ENCODE assay signal across 24 cellular contexts in the genomic region with DNA sequence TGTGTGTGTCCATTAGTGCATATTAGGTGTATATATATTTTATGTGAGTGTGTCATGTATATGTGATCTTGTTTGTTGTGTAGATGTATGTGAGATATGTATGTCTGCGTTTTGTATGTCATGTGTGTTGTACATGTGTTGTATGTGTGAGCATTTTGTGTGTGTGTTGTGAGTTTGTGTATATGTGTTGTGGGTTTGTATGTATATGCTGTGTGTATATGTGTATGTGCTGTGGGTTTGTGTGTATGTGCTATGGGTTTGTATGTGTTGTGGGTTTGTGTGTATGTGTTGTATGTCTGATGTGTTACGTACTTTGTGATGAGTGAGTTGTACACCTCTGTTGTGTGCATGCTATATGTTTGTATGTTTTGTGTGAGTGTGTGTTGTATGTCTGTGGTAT. TPM values are rescaled to one million over a fixed set of nuclear protein-coding genes. Genes with fewer than 3 reads are reported as not detected.
DNase-seq lines count a peak whose midpoint lies in the region; ATAC-seq, FAIRE-seq and TF ChIP-seq lines count a peak whose summit lies in the region.
"Had no signal": no experiment of that assay in that cellular context is flagged by ENCODE, and none has a peak within 500 bp of the region (broad histone marks: within the 10 kb centered on the region; RNA-seq: fewer than 3 reads in every experiment).

No MANE protein-coding gene starts in this region.

- no TSS peak for BruUV-seq in K562 (replicated peaks; lab: Mats Ljungman, UMichigan)

- TF ChIP-seq EP300 in A549 (IDR thresholded peaks at IDR 0.05) (no peak), K562 (IDR thresholded peaks at IDR 0.05; ENCODE audit: low read length) (no peak), tibial nerve (IDR thresholded peaks at IDR 0.05) (no peak)

- in situ Hi-C loops in K562 (cut with MboI), result no loop called here

- H3K27me3 ChIP-seq in K562 (ENCODE audit: control insufficient read depth in 2 of 2, insufficient read depth in 2 of 2, low read length in 2 of 2) (peaks cover 5 to 52% of the 10 kb centered on the region in 2 experiments; a peak in 4 of 5 replicates), tibial nerve (no peaks in the 10 kb centered on the region), adrenal gland (no peaks in the 10 kb centered on the region)

- POLR2A ChIA-PET in A549 (lab: Yijun Ruan, JAX), result no interaction called here
- POLR2A ChIA-PET in HEK293 (lab: Yijun Ruan, JAX), result no interaction called here
- POLR2A ChIA-PET in K562 (lab: Yijun Ruan, JAX), result no interaction called here
- POLR2A ChIA-PET in HEK293T (lab: Yijun Ruan, JAX), result no interaction called here

- no peak overlapping the region for H3K4me2 ChIP-seq in A549
- H3K4me2 ChIP-seq in K562 (ENCODE audit: insufficient read depth, low read length), result no peak overlapping the region

- H3K9me1 ChIP-seq in K562 (ENCODE audit: control insufficient read depth, insufficient read depth, low read length), result no peaks in the 10 kb centered on the region

- TF ChIP-seq CTCF in A549 (IDR thresholded peaks at IDR 0.05), result no peak
- no peak for TF ChIP-seq CTCF in HEK293 (tag by site-specific recombination; IDR thresholded peaks at IDR 0.05)
- TF ChIP-seq CTCF in K562 (IDR thresholded peaks at IDR 0.05 in 2 of 3, conservative IDR thresholded peaks at IDR 0.05 in 1 of 3; ENCODE audit: insufficient read depth in 2 of 3, low read depth in 1 of 3, low read length in 3 of 3), result no peak
- no peak for TF ChIP-seq CTCF in tibial nerve (IDR thresholded peaks at IDR 0.05)
- no peak for TF ChIP-seq CTCF in adrenal gland (IDR thresholded peaks at IDR 0.05)

- TF ChIP-seq POLR2A in A549 (IDR thresholded peaks at IDR 0.05; ENCODE audit: low read length) (no peak), K562 (conservative IDR thresholded peaks at IDR 0.05) (no peak), tibial nerve (IDR thresholded peaks at IDR 0.05) (no peak), adrenal gland (IDR thresholded peaks at IDR 0.05) (no peak)

- no peak for DNase-seq in A549 (ENCODE audit: low read depth in 1 of 2, low spot score in 1 of 2)
- no peak for DNase-seq in K562 (ENCODE audit: extremely low read depth in 1 of 4, low spot score in 3 of 4)
- no peak for DNase-seq in urothelium cell line (ENCODE audit: low spot score)
- DNase-seq in HEK293T (ENCODE audit: extremely low spot score), result no peak
- DNase-seq in tibial nerve (ENCODE audit: low spot score in 2 of 2), result no peak
- no peak for DNase-seq in adrenal gland
- DNase-seq: 8988T; C1 segment of cervical spinal cord; Calu3; CD4-positive, alpha-beta memory T cell; COR-L47; DMS53; DMS79 treated with DMSO at 0.1 percent for 48 hours; GF-D8; GOT3; H7; HCEC 1CT; HFFc6 had no signal

- CTCF ChIA-PET in A549 (lab: Yijun Ruan, JAX), result no interaction called here
- CTCF ChIA-PET in HEK293 (lab: Yijun Ruan, JAX), result no interaction called here
- CTCF ChIA-PET in K562 (lab: Yijun Ruan, JAX; ENCODE audit: low intra/inter-chr PET ratio), result no interaction called here
- CTCF ChIA-PET in HEK293T (lab: Yijun Ruan, JAX), result no interaction called here

- WGBS in A549 (ENCODE audit: missing lambda C conversion rate), result 49% methylated on average over 2 of the region's 2 CpGs
- WGBS in K562 (ENCODE audit: insufficient coverage, low coverage, missing lambda C conversion rate), result 22% methylated on average over 2 of the region's 2 CpGs
- WGBS in tibial nerve, 2 donors, result 90 to 94% methylated on average over 2 of the region's 2 CpGs
- WGBS in adrenal gland, 4 donors, result 83 to 88% (median 87%) methylated on average over 2 of the region's 2 CpGs

- no peaks in the 10 kb centered on the region for H4K20me1 ChIP-seq in K562 (replicated peaks; ENCODE audit: control insufficient read depth, insufficient read depth, low read length)

- intact Hi-C loops in K562 (cut with micrococcal nuclease), result no loop called here
- intact Hi-C loops in adrenal gland (cut with DNase I), result no loop called here

- H3K36me3 ChIP-seq in HEK293 (ENCODE audit: control insufficient read depth in 2 of 2, insufficient read depth in 1 of 2, low read length in 2 of 2), result no peaks in the 10 kb centered on the region
- no peaks in the 10 kb centered on the region for H3K36me3 ChIP-seq in K562 (ENCODE audit: control insufficient read depth, insufficient read depth, low read length)
- no peaks in the 10 kb centered on the region for H3K36me3 ChIP-seq in tibial nerve
- H3K36me3 ChIP-seq in adrenal gland (replicated peaks in 1 of 2), result no peaks in the 10 kb centered on the region

- H3K27ac ChIP-seq in A549 (no peak overlapping the region), HEK293 (ENCODE audit: extremely low read depth, low read depth, low read length) (no peak overlapping the region), K562 (ENCODE audit: extremely low read depth, low read depth, low read length) (no peak overlapping the region), tibial nerve (no peak overlapping the region), adrenal gland (no peak overlapping the region)

- TF ChIP-seq RAD21 in A549 (conservative IDR thresholded peaks at IDR 0.05 in 1 of 2, IDR thresholded peaks at IDR 0.05 in 1 of 2), result no peak
- no peak for TF ChIP-seq RAD21 in K562 (CRISPR knock-in tag; conservative IDR thresholded peaks at IDR 0.05 in 1 of 2, IDR thresholded peaks at IDR 0.05 in 1 of 2)

- no peaks in the 10 kb centered on the region for H3K79me2 ChIP-seq in K562 (ENCODE audit: control insufficient read depth, insufficient read depth, low read length)

- H3K4me3 ChIP-seq in A549 (no peak overlapping the region), HEK293 (ENCODE audit: low read depth, low read length) (no peak overlapping the region), K562 (no peak overlapping the region), tibial nerve (no peak overlapping the region), adrenal gland (no peak overlapping the region)

- H3K9me3 ChIP-seq in A549 (peaks cover 23% of the 10 kb centered on the region; the same call in 2 of the 3 replicates), HEK293 (ENCODE audit: control insufficient read depth, insufficient read depth, low read depth, low read length) (no peaks in the 10 kb centered on the region), K562 (replicated peaks; ENCODE audit: control insufficient read depth, insufficient read depth, low read depth, low read length) (no peaks in the 10 kb centered on the region; the same call in 1 of the 2 replicates), tibial nerve (peaks cover 0 to 30% (median 0%) of the 10 kb centered on the region in 4 donors), adrenal gland (replicated peaks in 1 of 3) (no peaks in the 10 kb centered on the region)

- H2AFZ ChIP-seq in K562 (ENCODE audit: low read depth, low read length), result no peak overlapping the region

- H3K9ac ChIP-seq in K562 (ENCODE audit: insufficient read depth in 1 of 2, low read depth in 2 of 2, low read length in 2 of 2), result no peak overlapping the region

- FAIRE-seq in A549 (lab: Jason Lieb, UNC) (peak; percentile 96), K562 (lab: Jason Lieb, UNC) (no peak), urothelium cell line (lab: Jason Lieb, UNC) (peak; percentile 98)
- FAIRE-seq: GM12892 had no signal

- no peaks in the 10 kb centered on the region for H3K4me1 ChIP-seq in A549
- no peaks in the 10 kb centered on the region for H3K4me1 ChIP-seq in HEK293 (ENCODE audit: control insufficient read depth, insufficient read depth, low read length)
- no peaks in the 10 kb centered on the region for H3K4me1 ChIP-seq in K562 (replicated peaks in 1 of 2; ENCODE audit: control insufficient read depth in 2 of 2, insufficient read depth in 2 of 2, low read length in 2 of 2)
- no peaks in the 10 kb centered on the region for H3K4me1 ChIP-seq in tibial nerve
- H3K4me1 ChIP-seq in adrenal gland (replicated peaks in 1 of 2), result no peaks in the 10 kb centered on the region

- ATAC-seq in A549 (no peak), K562 (no peak)

RNA-seq across cellular contexts. Expression of a gene that starts 8.1 kb away (rescaled TPM):
- polyA plus RNA-seq in A549 (2011; rRNA removed), result 0.07 and 0.08 TPM in 2 replicates
- polyA plus RNA-seq in A549 (2012; cell fraction: cytosol; rRNA removed), result 0.04 and 0.06 TPM in 2 replicates
- polyA plus RNA-seq in A549 (2012; cell fraction: nucleus; rRNA removed), result 0.19 and 0.32 TPM in 2 replicates
- 0.05 TPM in 1 of 3 replicates, not detected in the others for polyA plus RNA-seq in A549 (2017; fragmentation: RNase III; extraction: RNeasy Plus Mini Kit Qiagen cat#74134 plus additional on column Dnase treatment)
- not detected in 2 replicates for polyA minus RNA-seq in A549 (2011; rRNA and poly(A)+ RNA removed)
- not detected in 2 replicates for total RNA-seq in K562 (2011; cell fraction: chromatin; rRNA removed; ENCODE audit: low replicate concordance)
- not detected in 2 replicates for total RNA-seq in K562 (2011; cell fraction: nucleolus; rRNA removed)
- not detected in 2 replicates for total RNA-seq in K562 (2011; cell fraction: nucleoplasm; rRNA removed)
- total RNA-seq in K562 (2014; rRNA removed), result not detected in 2 replicates
- not detected in 2 replicates for total RNA-seq in K562 (2014; rRNA removed; fragmentation: Illumina TruSeq; extraction: Trizol)
- not detected in 2 replicates for total RNA-seq in K562 (2015; rRNA removed; fragmentation: Illumina TruSeq; extraction: Trizol)
- not detected in 2 replicates for total RNA-seq in K562 (2021)
- polyA plus RNA-seq in K562 (2011; rRNA removed), result not detected in 2 replicates
- polyA plus RNA-seq in K562 (2011; cell fraction: cytosol; rRNA removed), result not detected in 2 replicates
- polyA plus RNA-seq in K562 (2011; cell fraction: nucleus; rRNA removed), result 0.07 TPM in 1 of 2 replicates, not detected in the other
- not detected in 2 replicates for polyA plus RNA-seq in K562 (2012)
- not detected in 2 replicates for polyA plus RNA-seq in K562 (2014; fragmentation: Illumina TruSeq; extraction: Trizol)
- polyA plus RNA-seq in K562 (2014; fragmentation: Nextera tagmentation; extraction: Ambion mirVana), result not detected
- polyA plus RNA-seq in K562 (2014; rRNA removed), result not detected in 2 replicates
- polyA minus RNA-seq in K562 (2011; rRNA and poly(A)+ RNA removed), result not detected in 2 replicates
- polyA minus RNA-seq in K562 (2011; cell fraction: cytosol; rRNA and poly(A)+ RNA removed), result not detected in 2 replicates
- not detected in 2 replicates for polyA minus RNA-seq in K562 (2011; cell fraction: nucleus; rRNA and poly(A)+ RNA removed)
- total RNA-seq in tibial nerve, result not detected
- under 1 TPM in 1 of 8 donors, not detected in 7; 0.20 TPM for total RNA-seq in adrenal gland
- polyA plus RNA-seq in adrenal gland, result under 1 TPM in 1 of 3 donors, not detected in 2; 0.07 TPM
- total RNA-seq: A673; CD4-positive, alpha-beta memory T cell; Daoy; G401; H7; HFFc6 had no signal
- polyA plus RNA-seq: BJ; CD4-positive, alpha-beta memory T cell had no signal

RNA-seq across cellular contexts. Expression of a gene that starts 21.0 kb away (rescaled TPM):
- polyA plus RNA-seq in A549 (2011; rRNA removed) (4.1 and 7.7 TPM in 2 replicates), A549 (2017; fragmentation: RNase III; extraction: RNeasy Plus Mini Kit Qiagen cat#74134 plus additional on column Dnase treatment) (8.1 to 8.7 TPM (median 8.1 TPM) in 3 replicates), K562 (2011; rRNA removed) (2.0 and 2.3 TPM in 2 replicates), K562 (2014; fragmentation: Illumina TruSeq; extraction: Trizol) (5.8 and 5.9 TPM in 2 replicates), K562 (2014; fragmentation: Nextera tagmentation; extraction: Ambion mirVana) (1 to 10 TPM; 1.8 to 2.9 TPM), K562 (2014; rRNA removed) (3.9 and 4.1 TPM in 2 replicates), adrenal gland (1 to 10 TPM; 4.7 to 8.1 (median 6.8) TPM)
- 2.7 and 4.4 TPM in 2 replicates for polyA plus RNA-seq in A549 (2012; cell fraction: cytosol; rRNA removed)
- 6.6 and 7.7 TPM in 2 replicates for polyA plus RNA-seq in A549 (2012; cell fraction: nucleus; rRNA removed)
- polyA minus RNA-seq in A549 (2011; rRNA and poly(A)+ RNA removed), result 2.2 and 2.9 TPM in 2 replicates
- total RNA-seq in K562 (2011; cell fraction: chromatin; rRNA removed; ENCODE audit: low replicate concordance), result 3.0 and 7.3 TPM in 2 replicates
- 8.7 and 12.2 TPM in 2 replicates for total RNA-seq in K562 (2011; cell fraction: nucleolus; rRNA removed)
- 2.7 and 6.3 TPM in 2 replicates for total RNA-seq in K562 (2011; cell fraction: nucleoplasm; rRNA removed)
- total RNA-seq in K562 (2014; rRNA removed) (5.1 and 7.6 TPM in 2 replicates), K562 (2014; rRNA removed; fragmentation: Illumina TruSeq; extraction: Trizol) (8.7 and 11.5 TPM in 2 replicates), K562 (2015; rRNA removed; fragmentation: Illumina TruSeq; extraction: Trizol) (7.1 and 8.6 TPM in 2 replicates), K562 (2021) (6.3 and 7.5 TPM in 2 replicates), tibial nerve (10 to 100 TPM; 12.9 to 38.9 (median 15.7) TPM), adrenal gland (10 to 100 TPM in 5 of 8 donors, 1 to 10 TPM in 3; 5.5 to 25.9 (median 11.8) TPM)
- 1.3 and 1.7 TPM in 2 replicates for polyA plus RNA-seq in K562 (2011; cell fraction: cytosol; rRNA removed)
- 2.6 TPM in 2 replicates for polyA plus RNA-seq in K562 (2011; cell fraction: nucleus; rRNA removed)
- 4.5 and 5.4 TPM in 2 replicates for polyA plus RNA-seq in K562 (2012)
- polyA minus RNA-seq in K562 (2011; rRNA and poly(A)+ RNA removed), result 2.6 and 3.1 TPM in 2 replicates
- polyA minus RNA-seq in K562 (2011; cell fraction: cytosol; rRNA and poly(A)+ RNA removed), result 1.2 and 2.7 TPM in 2 replicates
- polyA minus RNA-seq in K562 (2011; cell fraction: nucleus; rRNA and poly(A)+ RNA removed), result 12.1 and 17.6 TPM in 2 replicates
